In genomic region chr12:7460375-7461259, GRCh38 we compare ENCODE assay signal across 1 cellular context.
TF ChIP-seq lines count a peak whose summit lies in the region.

No MANE protein-coding gene starts in this region.

TF ChIP-seq in GM23338, 12 proteins besides CTCF, POLR2A, EP300 and RAD21 (continued from another document):
- TF ChIP-seq ZNF462 (CRISPR knock-in tag; IDR thresholded peaks at IDR 0.05) (no peak), JUNB (IDR thresholded peaks at IDR 0.05; ENCODE audit: unreplicated experiment) (no peak), ETS1 (IDR thresholded peaks at IDR 0.05) (no peak), ZNF114 (CRISPR knock-in tag; IDR thresholded peaks at IDR 0.05) (no peak), STAT1 (IDR thresholded peaks at IDR 0.05; ENCODE audit: unreplicated experiment) (no peak), ZNF331 (CRISPR knock-in tag; IDR thresholded peaks at IDR 0.05; ENCODE audit: low read depth) (no peak), POLR2AphosphoS5 (IDR thresholded peaks at IDR 0.05; ENCODE audit: low read depth) (no peak), NANOG (IDR thresholded peaks at IDR 0.05; ENCODE audit: borderline replicate concordance) (no peak), EZH2phosphoT487 (IDR thresholded peaks at IDR 0.05; ENCODE audit: unreplicated experiment) (no peak), EZH2 (IDR thresholded peaks at IDR 0.05; ENCODE audit: low read depth, unreplicated experiment) (no peak)
